Comparison of ENCODE assay signal across 22 cellular contexts in genomic region chr18:60929966-60930365, GRCh38.
"Had no signal": no experiment of that assay in that cellular context is flagged by ENCODE, and none has a peak within 500 bp of the region (broad histone marks: within the 10 kb centered on the region; RNA-seq: fewer than 3 reads in every experiment).

No MANE protein-coding gene starts in this region.

- H3K4me2 ChIP-seq: hepatocyte had no signal

- ATAC-seq: foreskin keratinocyte, gastroesophageal sphincter, heart left ventricle, left cardiac atrium, left lung, left ventricle myocardium superior, lower lobe of right lung, mucosa of descending colon had no signal

- DNase-seq: dermis blood vessel endothelial cell; dorsolateral prefrontal cortex; effector CD4-positive, alpha-beta T cell; effector memory CD4-positive, alpha-beta T cell; foreskin keratinocyte; heart left ventricle; hypothalamus; left cardiac atrium; left lung; left ventricle myocardium superior; lower lobe of right lung; mesenchymal stem cell; mucosa of descending colon had no signal

- H3K9me3 ChIP-seq: gastroesophageal sphincter, lower lobe of right lung, mucosa of descending colon had no signal

- FAIRE-seq: colon, endothelial cell of umbilical vein, frontal cortex, islet of Langerhans, keratinocyte had no signal

- H3K36me3 ChIP-seq: esophagus muscularis mucosa, gastroesophageal sphincter, heart left ventricle, left lung, lower lobe of right lung had no signal

- H3K4me3 ChIP-seq: coronary artery, dorsolateral prefrontal cortex, esophagus muscularis mucosa, gastroesophageal sphincter, heart left ventricle, hepatocyte, left lung, lower lobe of right lung, mucosa of descending colon had no signal

- H3K4me1 ChIP-seq: foreskin keratinocyte, gastroesophageal sphincter, heart left ventricle, left lung, lower lobe of right lung had no signal

- H3K27ac ChIP-seq: coronary artery, dorsolateral prefrontal cortex, esophagus muscularis mucosa, foreskin keratinocyte, gastroesophageal sphincter, heart left ventricle, hepatocyte, left lung, lower lobe of right lung had no signal

- H3K27me3 ChIP-seq: dorsolateral prefrontal cortex, esophagus muscularis mucosa, foreskin keratinocyte, gastroesophageal sphincter, heart left ventricle, hepatocyte, left lung had no signal

- H3K79me2 ChIP-seq: hepatocyte had no signal

- H2AFZ ChIP-seq: hepatocyte had no signal
